In genomic region chr3:139541156-139541897, GRCh38 we compare ENCODE assay signal across 16 cellular contexts. TPM values are rescaled to one million over a fixed set of nuclear protein-coding genes. Genes with fewer than 3 reads are reported as not detected.
DNase-seq lines count a peak whose midpoint lies in the region; ATAC-seq, FAIRE-seq and TF ChIP-seq lines count a peak whose summit lies in the region.
"Had no signal": no experiment of that assay in that cellular context is flagged by ENCODE, and none has a peak within 500 bp of the region (broad histone marks: within the 10 kb centered on the region; RNA-seq: fewer than 3 reads in every experiment).

No MANE protein-coding gene starts in this region.

- H3K4me1 ChIP-seq in body of pancreas (peaks cover 57% of the 10 kb centered on the region), uterus (peaks cover 0 to 8% of the 10 kb centered on the region in 2 donors)

- peak overlapping the region; percentile 85 to 95 (median 94) for H3K27ac ChIP-seq in body of pancreas
- peak overlapping the region; percentile 91 to 92 for H3K27ac ChIP-seq in uterus
- H3K27ac ChIP-seq: Peyer's patch had no signal

- no peak overlapping the region for H3K4me3 ChIP-seq in body of pancreas
- peak overlapping the region in 1 of 2 donors; percentile 66 for H3K4me3 ChIP-seq in uterus
- H3K4me3 ChIP-seq: Peyer's patch, tibial nerve had no signal

- TF ChIP-seq CTCF in body of pancreas (IDR thresholded peaks at IDR 0.05) (no peak), uterus (IDR thresholded peaks at IDR 0.05) (no peak)

- intact Hi-C loops in cardiac septum (cut with DNase I), result no loop called here
- intact Hi-C loops in left ventricle myocardium superior (cut with micrococcal nuclease), result no loop called here
- intact Hi-C loops in body of pancreas (cut with DNase I), result no loop called here
- intact Hi-C loops in uterus (cut with DNase I; ENCODE audit: low total_unique reads), result no loop called here

- TF ChIP-seq POLR2A in body of pancreas (IDR thresholded peaks at IDR 0.05) (peak in 1 of 3 donors; percentile 46), uterus (IDR thresholded peaks at IDR 0.05) (no peak)

- no peaks in the 10 kb centered on the region for H3K36me3 ChIP-seq in body of pancreas (replicated peaks in 1 of 2; ENCODE audit: insufficient read depth in 1 of 2, low read depth in 2 of 2)
- H3K36me3 ChIP-seq in uterus, result no peaks in the 10 kb centered on the region
- H3K36me3 ChIP-seq: Peyer's patch, tibial nerve had no signal

- H3K27me3 ChIP-seq in body of pancreas (no peaks in the 10 kb centered on the region), uterus (no peaks in the 10 kb centered on the region)
- H3K27me3 ChIP-seq: Peyer's patch, tibial nerve had no signal

- H3K9me3 ChIP-seq in body of pancreas (no peaks in the 10 kb centered on the region), uterus (no peaks in the 10 kb centered on the region)
- H3K9me3 ChIP-seq: Peyer's patch, tibial nerve had no signal

- DNase-seq in cardiac septum (ENCODE audit: low spot score) (peak; percentile 55), left ventricle myocardium superior (no peak), body of pancreas (peak in 2 of 4 donors; percentile 41 to 59), midbrain (lab: John Stamatoyannopoulos, UW) (peak; percentile 75), uterus (no peak), urothelium cell line (ENCODE audit: low spot score) (no peak), NCI-H2227 (lab: John Stamatoyannopoulos, UW; ENCODE audit: unreplicated experiment) (no peak)
- DNase-seq in stimulated activated CD4-positive, alpha-beta T cell treated with anti-CD3 and anti-CD28 coated beads, Interleukin-2, amount 100 ng/mL, for 24 hours, result no peak
- DNase-seq: activated T-cell treated with anti-CD3 and anti-CD28 coated beads for 4 hours, dermis blood vessel endothelial cell, DND-41, MM.1S, Peyer's patch had no signal

- no peak for FAIRE-seq in urothelium cell line (lab: Jason Lieb, UNC)

- 81 to 90% methylated on average over 5 of the region's 5 CpGs for WGBS in body of pancreas, 2 donors

- ATAC-seq in left ventricle myocardium superior (no peak), body of pancreas (peak; percentile 25)
- ATAC-seq: activated CD4-positive, CD25-positive, alpha-beta regulatory T cell treated with anti-CD3 and anti-CD28 coated beads, Interleukin-2, amount 50 U/mL, for 24 hours had no signal

RNA-seq across cellular contexts. Expression of gene RBP1, which starts 1.8 kb away (rescaled TPM):
- total RNA-seq in cardiac septum, result 9.3 TPM
- total RNA-seq in left ventricle myocardium superior, result 27.4 TPM
- 100 to 1,000 TPM; 103 to 202 TPM for total RNA-seq in body of pancreas
- total RNA-seq in uterus, result 100 to 1,000 TPM in 1 of 4 donors, 10 to 100 TPM in 3; 14.9 to 119 (median 37.0) TPM
- total RNA-seq: T-helper 1 cell treated with Interleukin-12 subunit alpha and Interleukin-12 subunit beta and Interleukin-4 antibody, amounts not matched to agents 30 ng/mL and 1 ng/mL, for 36 hours had no signal

Comparison
In these comparisons a context has a peak if more than half of its experiments do, and no peak if none do; other contexts are left out.
1. DNase-seq: peak in cardiac septum (single experiment) and midbrain (single experiment); none in left ventricle myocardium superior (single experiment), uterus (0 of 2), urothelium cell line (single experiment), NCI-H2227 (single experiment) and stimulated activated CD4-positive, alpha-beta T cell treated with anti-CD3 and anti-CD28 coated beads, Interleukin-2, amount 100 ng/mL, for 24 hours (0 of 2).